ENCODE assay signal across 9 cellular contexts in genomic region chr14:34692898-34693227, GRCh38. TPM values are rescaled to one million over a fixed set of nuclear protein-coding genes. Genes with fewer than 3 reads are reported as not detected.
A peak's percentile ranks its signal among the peaks of the same experiment; 100 is the strongest.
DNase-seq lines count a peak whose midpoint lies in the region; ATAC-seq and TF ChIP-seq lines count a peak whose summit lies in the region.
"Had no signal": no experiment of that assay in that cellular context is flagged by ENCODE, and none has a peak within 500 bp of the region (broad histone marks: within the 10 kb centered on the region; RNA-seq: fewer than 3 reads in every experiment).

No MANE protein-coding gene starts in this region.

- TF ChIP-seq POLR2A in right lobe of liver (IDR thresholded peaks at IDR 0.05) = no peak
- TF ChIP-seq POLR2A in stomach (IDR thresholded peaks at IDR 0.05) = no peak

- no peak for TF ChIP-seq EP300 in stomach (IDR thresholded peaks at IDR 0.05)

- ATAC-seq in right lobe of liver = no peak

- no peak overlapping the region for H3K9ac ChIP-seq in Karpas-422 (ENCODE audit: low read length)

- H3K4me3 ChIP-seq in Karpas-422 (ENCODE audit: low read length) (no peak overlapping the region), right lobe of liver (peak overlapping the region; percentile 26 to 60 (median 52)), stomach (peak overlapping the region; percentile 36 to 46 (median 40)), WERI-Rb-1 (ENCODE audit: low read depth, low read length) (no peak overlapping the region)

- no peaks in the 10 kb centered on the region for H3K79me2 ChIP-seq in Karpas-422 (ENCODE audit: low read length)

- no peaks in the 10 kb centered on the region for H3K27me3 ChIP-seq in Karpas-422 (ENCODE audit: low read length)
- no peaks in the 10 kb centered on the region for H3K27me3 ChIP-seq in right lobe of liver
- H3K27me3 ChIP-seq in stomach = no peaks in the 10 kb centered on the region
- H3K27me3 ChIP-seq in WERI-Rb-1 (ENCODE audit: insufficient read depth, low read depth, severe bottlenecking) = no peaks in the 10 kb centered on the region

- H3K9me3 ChIP-seq in Karpas-422 (ENCODE audit: low read length) (no peaks in the 10 kb centered on the region), right lobe of liver (no peaks in the 10 kb centered on the region), stomach (no peaks in the 10 kb centered on the region), WERI-Rb-1 (ENCODE audit: severe bottlenecking) (no peaks in the 10 kb centered on the region)

- TF ChIP-seq CTCF in right lobe of liver (IDR thresholded peaks at IDR 0.05) (no peak), stomach (IDR thresholded peaks at IDR 0.05) (no peak), WERI-Rb-1 (IDR thresholded peaks at IDR 0.05; ENCODE audit: low read depth, low read length) (no peak)

- no peaks in the 10 kb centered on the region for H4K20me1 ChIP-seq in Karpas-422 (ENCODE audit: insufficient read depth, low read depth, low read length)

- 57% methylated on average over 2 of the region's 2 CpGs for WGBS in right lobe of liver (ENCODE audit: insufficient coverage, low coverage, low lambda C conversion rate, missing lambda C conversion rate)
- WGBS in stomach, 5 donors = 66 to 77% (median 74%) methylated on average over 2 of the region's 2 CpGs

- H3K9me2 ChIP-seq in Karpas-422 (replicated peaks; ENCODE audit: insufficient read depth, low read length) = no peaks in the 10 kb centered on the region

- no peaks in the 10 kb centered on the region for H3K36me3 ChIP-seq in Karpas-422 (ENCODE audit: insufficient read depth, low read length)
- H3K36me3 ChIP-seq in right lobe of liver = no peaks in the 10 kb centered on the region
- H3K36me3 ChIP-seq in stomach = no peaks in the 10 kb centered on the region
- H3K36me3 ChIP-seq in WERI-Rb-1 = no peaks in the 10 kb centered on the region

- H3K4me1 ChIP-seq in Karpas-422 (ENCODE audit: low read length) (peaks cover 9% of the 10 kb centered on the region), right lobe of liver (peaks cover 0 to 23% (median 4%) of the 10 kb centered on the region in 4 donors), stomach (peaks cover 0 to 10% (median 5%) of the 10 kb centered on the region in 4 donors)

- H2AFZ ChIP-seq in Karpas-422 (ENCODE audit: low read length) = no peak overlapping the region

- DNase-seq in Karpas-422 = no peak
- no peak for DNase-seq in caudate nucleus (lab: John Stamatoyannopoulos, UW)
- DNase-seq in right lobe of liver = no peak
- no peak for DNase-seq in stomach
- no peak for DNase-seq in GDM1 (lab: John Stamatoyannopoulos, UW)
- DNase-seq in NCI-H1048 (lab: John Stamatoyannopoulos, UW) = no peak
- no peak for DNase-seq in glomerular visceral epithelial cell (ENCODE audit: extremely low spot score)
- no peak for DNase-seq in WERI-Rb-1
- DNase-seq: NCI-H1436 had no signal

- no peak overlapping the region for H3K27ac ChIP-seq in Karpas-422 (ENCODE audit: low read length)
- H3K27ac ChIP-seq in caudate nucleus (ENCODE audit: low read depth, low read length) = peak overlapping the region; percentile 22
- peak overlapping the region in 1 of 3 donors; percentile 29 for H3K27ac ChIP-seq in right lobe of liver
- no peak overlapping the region for H3K27ac ChIP-seq in stomach
- no peak overlapping the region for H3K27ac ChIP-seq in WERI-Rb-1

- H3K4me2 ChIP-seq in Karpas-422 (ENCODE audit: low read depth, low read length, poor library complexity, severe bottlenecking) = peak overlapping the region; percentile 6

- intact Hi-C loops in right lobe of liver (cut with DNase I) (no loop called here), stomach (cut with DNase I; ENCODE audit: low total_unique reads) (no loop called here)

RNA-seq across cellular contexts. Expression of gene CFL2, which starts 21.5 kb away (rescaled TPM):
- total RNA-seq in Karpas-422 (2014; rRNA removed; shearing (Covaris generic); ENCODE audit: low replicate concordance) = 6.1 and 19.0 TPM in 2 replicates
- total RNA-seq in right lobe of liver = 10 to 100 TPM; 74.2 to 95.3 (median 78.3) TPM
- total RNA-seq in stomach = 100 to 1,000 TPM in 3 of 5 donors, 10 to 100 TPM in 2; 42.6 to 214 (median 136) TPM
- 10 to 100 TPM; 22.0 to 28.6 (median 26.1) TPM for polyA plus RNA-seq in stomach

Comparison
In these comparisons a context has a peak if more than half of its experiments do, and no peak if none do; other contexts are left out.
1. H3K4me3 ChIP-seq: peak in right lobe of liver (3 of 3) and stomach (4 of 4); none in Karpas-422 (single experiment) and WERI-Rb-1 (single experiment).